In genomic region chr5:147965712-147966111, GRCh38 we compare ENCODE assay signal across 29 cellular contexts. TPM values are rescaled to one million over a fixed set of nuclear protein-coding genes. Genes with fewer than 3 reads are reported as not detected.
A peak's percentile ranks its signal among the peaks of the same experiment; 100 is the strongest.
DNase-seq lines count a peak whose midpoint lies in the region; ATAC-seq, FAIRE-seq and TF ChIP-seq lines count a peak whose summit lies in the region.
"Had no signal": no experiment of that assay in that cellular context is flagged by ENCODE, and none has a peak within 500 bp of the region (broad histone marks: within the 10 kb centered on the region; RNA-seq: fewer than 3 reads in every experiment).

No MANE protein-coding gene starts in this region.

- intact Hi-C loops in HepG2 (cut with micrococcal nuclease; ENCODE audit: unreplicated experiment) = no loop called here

- H3K4me3 ChIP-seq in HepG2 (replicated peaks in 1 of 3; ENCODE audit: insufficient read depth in 1 of 3, low read depth in 2 of 3, low read length in 3 of 3) = no peak overlapping the region
- no peak overlapping the region for H3K4me3 ChIP-seq in neural progenitor cell
- H3K4me3 ChIP-seq: A549, HAP-1, PC-9, SJCRH30 had no signal

- H3K27ac ChIP-seq in HepG2 (ENCODE audit: extremely low read length, insufficient read depth, low read length) (no peak overlapping the region), neural progenitor cell (no peak overlapping the region)
- H3K27ac ChIP-seq: A549, PC-9, SJCRH30 had no signal

- H3K79me2 ChIP-seq in HepG2 (ENCODE audit: insufficient read depth, low read length) (no peaks in the 10 kb centered on the region), neural progenitor cell (ENCODE audit: low read depth) (no peaks in the 10 kb centered on the region)

- no peak for TF ChIP-seq POLR2A in HepG2 (IDR thresholded peaks at IDR 0.05; ENCODE audit: insufficient read depth in 1 of 2, low read depth in 2 of 2, low read length in 2 of 2)

- H3K4me3 Mint-ChIP-seq in neural progenitor cell = no peak overlapping the region
- H3K4me3 Mint-ChIP-seq: CD4-positive, alpha-beta memory T cell; HFFc6 had no signal

- no peaks in the 10 kb centered on the region for H3K27me3 ChIP-seq in HepG2 (ENCODE audit: control insufficient read depth in 1 of 2, insufficient read depth in 2 of 2, low read length in 2 of 2)
- no peaks in the 10 kb centered on the region for H3K27me3 ChIP-seq in neural progenitor cell
- H3K27me3 ChIP-seq: SJCRH30 had no signal

- peaks cover 3% of the 10 kb centered on the region for H3K27me3 Mint-ChIP-seq in neural progenitor cell (ENCODE audit: insufficient read depth, low read depth)
- H3K27me3 Mint-ChIP-seq: CD4-positive, alpha-beta memory T cell had no signal

- BruUV-seq in HepG2 (replicated peaks; lab: Mats Ljungman, UMichigan) = no TSS peak

- no peak overlapping the region for H3K27ac Mint-ChIP-seq in neural progenitor cell
- H3K27ac Mint-ChIP-seq: CD4-positive, alpha-beta memory T cell; HFFc6 had no signal

- H3K4me1 ChIP-seq in HepG2 (ENCODE audit: insufficient read depth, low read length) = no peaks in the 10 kb centered on the region
- H3K4me1 ChIP-seq in neural progenitor cell = no peaks in the 10 kb centered on the region
- H3K4me1 ChIP-seq: A549, HAP-1, SJCRH30 had no signal

- TF ChIP-seq EP300 in HepG2 (IDR thresholded peaks at IDR 0.05; ENCODE audit: low read depth in 2 of 2, low read length in 2 of 2) (no peak), HepG2 (CRISPR knock-in tag; IDR thresholded peaks at IDR 0.05; ENCODE audit: borderline replicate concordance) (no peak)

- TF ChIP-seq CTCF in HepG2 (CRISPR knock-in tag; IDR thresholded peaks at IDR 0.05) (no peak), neural progenitor cell (IDR thresholded peaks at IDR 0.05) (no peak)

- no peak for FAIRE-seq in HepG2 (lab: Jason Lieb, UNC)
- FAIRE-seq: A549, G401.6 had no signal

- H3K36me3 ChIP-seq in HepG2 (replicated peaks in 1 of 2; ENCODE audit: control insufficient read depth in 1 of 2, insufficient read depth in 2 of 2, low read length in 2 of 2) = no peaks in the 10 kb centered on the region
- no peaks in the 10 kb centered on the region for H3K36me3 ChIP-seq in neural progenitor cell
- H3K36me3 ChIP-seq: HAP-1, SJCRH30 had no signal

- CTCF ChIA-PET in HepG2 (lab: Yijun Ruan, JAX; ENCODE audit: low intra/inter-chr PET ratio, low total read pairs) = no interaction called here

- no peaks in the 10 kb centered on the region for H3K4me1 Mint-ChIP-seq in neural progenitor cell
- H3K4me1 Mint-ChIP-seq: CD4-positive, alpha-beta memory T cell had no signal

- no peaks in the 10 kb centered on the region for H3K36me3 Mint-ChIP-seq in neural progenitor cell
- H3K36me3 Mint-ChIP-seq: CD4-positive, alpha-beta memory T cell had no signal

- ATAC-seq in esophagus mucosa = peak; percentile 41
- ATAC-seq in HepG2 = no peak
- ATAC-seq in GM18858 (IDR thresholded peaks at IDR 0.05; ENCODE audit: unreplicated experiment) = no peak
- ATAC-seq: A549, Right ventricle myocardium inferior had no signal

- no peak for TF ChIP-seq RAD21 in HepG2 (CRISPR knock-in tag; IDR thresholded peaks at IDR 0.05)

- DNase-seq in HuH-7.5 (ENCODE audit: low spot score) (peak; percentile 10), SK-MEL-5 (ENCODE audit: low read depth, low spot score) (peak; percentile 59), HepG2 (ENCODE audit: low spot score) (no peak), inferior parietal cortex (ENCODE audit: extremely low spot score) (no peak), neural progenitor cell (ENCODE audit: low spot score) (no peak), NOMO-1 (lab: John Stamatoyannopoulos, UW; ENCODE audit: unreplicated experiment in 2 of 2) (no peak)
- DNase-seq: AML-193; C1 segment of cervical spinal cord; CD4-positive, alpha-beta memory T cell; COR-L47; GOT3; HFFc6; Karpas-422; NCI-H1105 treated with DMSO at 0.1 percent for 48 hours; NCI-H146; NCI-H1930; NCI-H2107; NCI-H446; NCI-H524 treated with DMSO at 0.1 percent for 48 hours; NCI-H82; NK-92 treated with Interleukin-12 subunit alpha and Interleukin-12 subunit beta, amount 100 ng/mL, for 24 hours; PC-9; SJCRH30 had no signal

- H3K9me3 ChIP-seq in HepG2 (ENCODE audit: low read length) = no peaks in the 10 kb centered on the region
- H3K9me3 ChIP-seq in neural progenitor cell (ENCODE audit: low read depth) = no peaks in the 10 kb centered on the region
- H3K9me3 ChIP-seq: A549, HAP-1, SJCRH30 had no signal

- H3K4me2 ChIP-seq in HepG2 (ENCODE audit: low read depth, low read length) (no peak overlapping the region), neural progenitor cell (no peak overlapping the region)
- H3K4me2 ChIP-seq: A549, PC-9 had no signal

- no peaks in the 10 kb centered on the region for H3K9me3 Mint-ChIP-seq in neural progenitor cell

- H4K20me1 ChIP-seq in HepG2 (ENCODE audit: insufficient read depth, low read length) = no peaks in the 10 kb centered on the region
- H4K20me1 ChIP-seq in neural progenitor cell (ENCODE audit: low read depth) = no peaks in the 10 kb centered on the region

- H3F3A ChIP-seq in neural progenitor cell (ENCODE audit: low read depth) = no peaks in the 10 kb centered on the region

- H3K9ac ChIP-seq in HepG2 (ENCODE audit: insufficient read depth, low read depth, low read length) (no peak overlapping the region), neural progenitor cell (no peak overlapping the region)

- POLR2A ChIA-PET in HepG2 (lab: Yijun Ruan, JAX) = no interaction called here

- in situ Hi-C loops in SK-MEL-5 (cut with HindIII; ENCODE audit: low pct_unique_long_range_greater_than_20kb, low sequenced_read_pairs) (no loop called here), HepG2 (cut with HindIII; ENCODE audit: extremely low pct_ligation_motif_present, low pct_unique_long_range_greater_than_20kb) (no loop called here)

- no peak overlapping the region for H2AFZ ChIP-seq in HepG2 (ENCODE audit: low read length)
- no peak overlapping the region for H2AFZ ChIP-seq in neural progenitor cell (replicated peaks)
- H2AFZ ChIP-seq: PC-9 had no signal

TF ChIP-seq in HepG2, 621 proteins besides CTCF, POLR2A, EP300 and RAD21:
- TF ChIP-seq DPF2 (CRISPR knock-in tag; IDR thresholded peaks at IDR 0.05; ENCODE audit: borderline replicate concordance, low read depth) = no peak
- no peak for TF ChIP-seq MTF1 (CRISPR knock-in tag; IDR thresholded peaks at IDR 0.05)
- TF ChIP-seq CEBPB (IDR thresholded peaks at IDR 0.05; ENCODE audit: borderline replicate concordance, low read depth, low read length) = peak; percentile 48; the same call in 1 of the 2 replicates
- TF ChIP-seq GTF2F1 (IDR thresholded peaks at IDR 0.05; ENCODE audit: low read length) = no peak

RNA-seq across cellular contexts. Expression of gene C5orf46, which starts 59.4 kb away (rescaled TPM):
- not detected in 2 replicates for total RNA-seq in SK-MEL-5 (2014; rRNA removed; shearing (Covaris generic))
- polyA plus RNA-seq in SK-MEL-5 (2015; cell fraction: cytosol; rRNA removed) = 0.48 TPM in 1 of 2 replicates, not detected in the other
- polyA plus RNA-seq in SK-MEL-5 (2015; cell fraction: nucleus; rRNA removed) = not detected in 2 replicates
- total RNA-seq in esophagus mucosa = 0.36 TPM
- not detected in 2 replicates for total RNA-seq in HepG2 (2016; rRNA removed; fragmentation: Illumina TruSeq; extraction: Trizol)
- not detected in 2 replicates for total RNA-seq in HepG2 (2016; cell fraction: cytosol; rRNA removed; fragmentation: Illumina TruSeq; extraction: Trizol; ENCODE audit: low read depth)
- total RNA-seq in HepG2 (2016; cell fraction: insoluble cytoplasmic fraction; rRNA removed; fragmentation: Illumina TruSeq; extraction: Trizol) = not detected in 2 replicates
- total RNA-seq in HepG2 (2016; cell fraction: membrane; rRNA removed; fragmentation: Illumina TruSeq; extraction: Trizol) = not detected in 2 replicates
- not detected in 2 replicates for total RNA-seq in HepG2 (2016; cell fraction: nucleus; rRNA removed; fragmentation: Illumina TruSeq; extraction: Trizol)
- polyA plus RNA-seq in HepG2 (2011; rRNA removed) = not detected in 2 replicates
- not detected in 2 replicates for polyA plus RNA-seq in HepG2 (2011; cell fraction: cytosol; rRNA removed)
- polyA plus RNA-seq in HepG2 (2011; cell fraction: nucleus; rRNA removed) = not detected in 2 replicates
- polyA plus RNA-seq in HepG2 (2012) = not detected in 2 replicates
- polyA plus RNA-seq in HepG2 (2016; cell fraction: cytosol; fragmentation: Illumina TruSeq; extraction: Trizol; ENCODE audit: low read depth) = not detected in 2 replicates
- polyA plus RNA-seq in HepG2 (2016; cell fraction: insoluble cytoplasmic fraction; fragmentation: Illumina TruSeq; extraction: Trizol; ENCODE audit: low read depth) = not detected in 2 replicates
- not detected in 2 replicates for polyA plus RNA-seq in HepG2 (2016; cell fraction: membrane; fragmentation: Illumina TruSeq; extraction: Trizol; ENCODE audit: low read depth)
- not detected in 2 replicates for polyA plus RNA-seq in HepG2 (2016; cell fraction: nucleus; fragmentation: Illumina TruSeq; extraction: Trizol; ENCODE audit: insufficient read depth, low read depth)
- not detected in 2 replicates for polyA minus RNA-seq in HepG2 (2011; rRNA and poly(A)+ RNA removed; ENCODE audit: low replicate concordance)
- not detected in 2 replicates for polyA minus RNA-seq in HepG2 (2011; cell fraction: cytosol; rRNA and poly(A)+ RNA removed)
- not detected in 2 replicates for polyA minus RNA-seq in HepG2 (2011; cell fraction: nucleus; rRNA and poly(A)+ RNA removed)
- total RNA-seq in neural progenitor cell (ENCODE audit: low replicate concordance) = not detected in 2 replicates
- total RNA-seq: CD4-positive, alpha-beta memory T cell; HFFc6; PC-9 had no signal
- polyA plus RNA-seq: A549; CD4-positive, alpha-beta memory T cell had no signal

Comparison
In these comparisons a context has a peak if more than half of its experiments do, and no peak if none do; other contexts are left out.
1. DNase-seq: peak in HuH-7.5 (single experiment) and SK-MEL-5 (single experiment); none in HepG2 (single experiment), inferior parietal cortex (single experiment), neural progenitor cell (single experiment) and NOMO-1 (0 of 2).